9 cellular contexts compared by ENCODE assay signal in the genomic region with DNA sequence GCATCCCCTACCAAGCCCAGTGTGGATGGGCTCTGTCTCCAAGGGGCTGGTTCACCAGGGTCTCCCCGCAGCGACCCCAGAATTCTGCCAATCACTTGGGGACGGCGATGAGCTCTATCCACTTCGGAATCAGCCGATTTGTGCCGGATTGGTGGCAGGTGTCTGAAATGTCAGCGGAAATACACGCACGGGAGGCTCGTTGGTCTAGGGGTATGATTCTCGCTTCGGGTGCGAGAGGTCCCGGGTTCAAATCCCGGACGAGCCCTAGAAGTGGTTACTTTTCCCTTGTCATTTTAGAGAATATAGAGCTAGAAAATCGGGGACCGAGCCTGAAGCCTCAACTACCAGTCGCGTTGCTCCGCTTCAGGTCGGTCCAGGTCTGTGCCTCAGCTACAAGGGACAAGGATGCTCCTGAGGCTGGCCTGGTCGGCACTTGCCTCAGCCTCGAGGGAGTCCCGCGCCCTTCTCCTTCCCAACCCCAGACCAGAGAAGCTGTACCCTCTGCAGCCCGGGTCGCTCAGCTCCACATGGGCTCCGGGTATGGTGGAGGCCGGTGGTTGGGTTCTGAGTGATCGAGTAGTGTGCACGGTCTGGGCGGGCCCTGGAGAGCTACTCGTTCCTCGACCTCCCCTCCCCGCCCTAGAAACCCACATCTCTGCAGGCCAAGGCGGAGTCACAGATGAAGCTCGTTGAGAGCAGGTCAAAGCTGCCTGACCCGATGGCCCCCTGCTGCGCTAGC. TPM values are rescaled to one million over a fixed set of nuclear protein-coding genes. Genes with fewer than 3 reads are reported as not detected.
DNase-seq lines count a peak whose midpoint lies in the region; ATAC-seq lines count a peak whose summit lies in the region.
"Had no signal": no experiment of that assay in that cellular context is flagged by ENCODE, and none has a peak within 500 bp of the region (broad histone marks: within the 10 kb centered on the region; RNA-seq: fewer than 3 reads in every experiment).

No MANE protein-coding gene starts in this region.

- peaks cover 34% of the 10 kb centered on the region for H3K4me1 Mint-ChIP-seq in activated T-cell treated with anti-CD3 and anti-CD28 coated beads, Interleukin-2, amount 50 U/mL, for 72 hours (ENCODE audit: low read depth)
- peaks cover 19% of the 10 kb centered on the region for H3K4me1 Mint-ChIP-seq in memory B cell

- H3K36me3 Mint-ChIP-seq in activated T-cell treated with anti-CD3 and anti-CD28 coated beads, Interleukin-2, amount 50 U/mL, for 72 hours (ENCODE audit: insufficient read depth in 2 of 2) = no peaks in the 10 kb centered on the region
- H3K36me3 Mint-ChIP-seq in memory B cell = no peaks in the 10 kb centered on the region

- peak; percentile 93 for DNase-seq in DMS 273 (lab: John Stamatoyannopoulos, UW; ENCODE audit: unreplicated experiment)
- peak in 1 of 2 donors; percentile 67 for DNase-seq in activated T-cell treated with anti-CD3 and anti-CD28 coated beads, Interleukin-2, amount 50 U/mL, for 72 hours
- DNase-seq in memory B cell (ENCODE audit: low spot score in 2 of 2) = no peak
- no peak for DNase-seq in activated effector memory CD4-positive, alpha-beta T cell treated with Interleukin-2 at 50 U/mL for 16 hours
- DNase-seq in NCI-H1105 treated with DMSO at 0.1 percent for 48 hours (lab: John Stamatoyannopoulos, UW) = no peak

- peak; percentile 40 to 41 for ATAC-seq in activated T-cell treated with anti-CD3 and anti-CD28 coated beads, Interleukin-2, amount 50 U/mL, for 72 hours (replicated peaks in 1 of 2)
- ATAC-seq in memory B cell (ENCODE audit: low read depth) (no peak), HG02973 (IDR thresholded peaks at IDR 0.05; ENCODE audit: unreplicated experiment) (no peak), GM19023 (IDR thresholded peaks at IDR 0.05; ENCODE audit: unreplicated experiment) (no peak)

- H3K9me3 ChIP-seq in HUES6 (ENCODE audit: control insufficient read depth, insufficient read depth, low read depth, low read length) = no peaks in the 10 kb centered on the region

- 0 out of 2 replicates have a peak, but pooled peaks cover 8% of the 10 kb centered on the region for H3K4me1 ChIP-seq in HUES6 (ENCODE audit: control insufficient read depth, insufficient read depth, low read length)

- peak overlapping the region; percentile 60 for H3K9ac ChIP-seq in HUES6 (ENCODE audit: low read length)

- H3K27ac ChIP-seq in HUES6 (ENCODE audit: low read depth, low read length) = no peak overlapping the region

- H3K36me3 ChIP-seq in HUES6 (ENCODE audit: control insufficient read depth, insufficient read depth, low read length) = no peaks in the 10 kb centered on the region

- peak overlapping the region; percentile 86 to 90 for H3K4me3 Mint-ChIP-seq in activated T-cell treated with anti-CD3 and anti-CD28 coated beads, Interleukin-2, amount 50 U/mL, for 72 hours
- peak overlapping the region; percentile 24 for H3K4me3 Mint-ChIP-seq in memory B cell

- no peaks in the 10 kb centered on the region for H3K9me3 Mint-ChIP-seq in activated T-cell treated with anti-CD3 and anti-CD28 coated beads, Interleukin-2, amount 50 U/mL, for 72 hours
- no peaks in the 10 kb centered on the region for H3K9me3 Mint-ChIP-seq in memory B cell

- peak overlapping the region; percentile 91 for H3K27ac Mint-ChIP-seq in activated T-cell treated with anti-CD3 and anti-CD28 coated beads, Interleukin-2, amount 50 U/mL, for 72 hours
- peak overlapping the region; percentile 53 for H3K27ac Mint-ChIP-seq in memory B cell

- peak overlapping the region; percentile 61 for H3K4me3 ChIP-seq in HUES6 (ENCODE audit: low read depth, low read length)

- H3K27me3 Mint-ChIP-seq in activated T-cell treated with anti-CD3 and anti-CD28 coated beads, Interleukin-2, amount 50 U/mL, for 72 hours (ENCODE audit: low read depth) = peaks cover 62% of the 10 kb centered on the region
- H3K27me3 Mint-ChIP-seq in memory B cell = peaks cover 25% of the 10 kb centered on the region

- H3K27me3 ChIP-seq in HUES6 (ENCODE audit: control insufficient read depth, insufficient read depth, low read length) = peaks cover 50% of the 10 kb centered on the region

RNA-seq across cellular contexts. Expression of a gene that starts 16.0 kb away (rescaled TPM):
- under 1 TPM in 1 of 2 donors, not detected in 1; 0.35 TPM for total RNA-seq in activated T-cell treated with anti-CD3 and anti-CD28 coated beads, Interleukin-2, amount 50 U/mL, for 72 hours
- total RNA-seq: renal cortical epithelial cell had no signal

RNA-seq across cellular contexts. Expression of a gene that starts 37.2 kb away (rescaled TPM):
- 10 to 100 TPM; 12.2 to 16.3 TPM for total RNA-seq in activated T-cell treated with anti-CD3 and anti-CD28 coated beads, Interleukin-2, amount 50 U/mL, for 72 hours

RNA-seq across cellular contexts. Expression of a gene that starts 59.6 kb away (rescaled TPM):
- under 1 TPM; 0.12 to 0.28 TPM for total RNA-seq in activated T-cell treated with anti-CD3 and anti-CD28 coated beads, Interleukin-2, amount 50 U/mL, for 72 hours

Comparison
In these comparisons a context has a peak if more than half of its experiments do, and no peak if none do; other contexts are left out.
1. ATAC-seq: peak in activated T-cell treated with anti-CD3 and anti-CD28 coated beads, Interleukin-2, amount 50 U/mL, for 72 hours (2 of 2); none in memory B cell (single experiment), HG02973 (single experiment) and GM19023 (single experiment).